ENCODE assay signal across 2 cellular contexts in the genomic region with DNA sequence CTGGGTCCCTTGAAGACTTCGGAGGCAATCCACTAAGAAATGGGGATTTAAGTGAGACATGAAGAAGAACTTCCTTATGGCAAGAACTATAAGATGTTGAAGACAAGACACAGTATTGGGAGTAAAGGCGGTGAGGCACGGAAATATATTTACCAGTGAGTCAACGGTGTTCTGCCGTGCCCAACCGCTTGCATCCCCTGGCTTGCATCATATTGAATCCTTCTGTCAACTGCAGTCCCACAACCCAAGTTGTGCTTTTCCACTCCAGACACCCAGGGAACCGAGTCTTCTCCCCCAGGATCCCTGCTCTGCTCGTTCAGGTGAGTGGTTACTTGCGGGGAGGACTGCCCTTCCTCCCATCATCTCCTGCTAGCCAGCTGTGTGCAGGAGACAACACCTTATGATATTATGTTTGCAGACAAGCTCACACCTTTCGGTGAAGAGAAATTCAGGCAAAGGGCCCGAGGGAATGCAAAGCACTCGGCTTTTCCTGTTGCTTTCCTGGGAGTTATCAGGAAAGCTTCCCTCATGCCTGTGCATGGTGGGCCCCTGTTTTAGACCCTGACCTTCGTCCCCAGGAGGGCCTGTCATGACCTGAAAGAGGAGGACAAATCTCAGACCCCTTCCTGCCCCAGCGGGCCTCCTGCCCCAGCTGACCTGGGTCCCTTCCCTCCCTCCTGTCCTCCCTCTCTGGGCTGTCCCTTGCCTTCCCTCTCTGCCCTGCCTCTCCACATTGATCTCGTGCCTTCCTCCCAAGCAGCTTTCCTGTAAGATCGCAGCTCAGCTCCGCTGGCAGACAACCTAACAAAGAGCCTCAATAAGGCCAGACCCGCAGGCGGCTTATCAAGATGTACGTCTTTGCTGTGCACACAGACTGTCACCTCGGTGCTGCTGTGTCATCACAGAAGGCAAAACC.
TF ChIP-seq lines count a peak whose summit lies in the region.

No MANE protein-coding gene starts in this region.

TF ChIP-seq in SK-N-SH, 30 proteins besides CTCF, POLR2A, EP300 and RAD21:
- peak; percentile 48 for TF ChIP-seq GATA2 (CRISPR knock-in tag; IDR thresholded peaks at IDR 0.05)
- no peak for TF ChIP-seq FOSL2 (IDR thresholded peaks at IDR 0.05; ENCODE audit: borderline replicate concordance, low read depth)

TF ChIP-seq in SK-N-SH treated with all-trans-retinoic acid at 6 μM for 48 hours, 23 proteins besides CTCF, POLR2A, EP300 and RAD21:
- TF ChIP-seq TOX (CRISPR knock-in tag; IDR thresholded peaks at IDR 0.05; ENCODE audit: borderline replicate concordance): no peak
- TF ChIP-seq ZNF8 (CRISPR knock-in tag; IDR thresholded peaks at IDR 0.05): no peak
- TF ChIP-seq, protein P1, sequence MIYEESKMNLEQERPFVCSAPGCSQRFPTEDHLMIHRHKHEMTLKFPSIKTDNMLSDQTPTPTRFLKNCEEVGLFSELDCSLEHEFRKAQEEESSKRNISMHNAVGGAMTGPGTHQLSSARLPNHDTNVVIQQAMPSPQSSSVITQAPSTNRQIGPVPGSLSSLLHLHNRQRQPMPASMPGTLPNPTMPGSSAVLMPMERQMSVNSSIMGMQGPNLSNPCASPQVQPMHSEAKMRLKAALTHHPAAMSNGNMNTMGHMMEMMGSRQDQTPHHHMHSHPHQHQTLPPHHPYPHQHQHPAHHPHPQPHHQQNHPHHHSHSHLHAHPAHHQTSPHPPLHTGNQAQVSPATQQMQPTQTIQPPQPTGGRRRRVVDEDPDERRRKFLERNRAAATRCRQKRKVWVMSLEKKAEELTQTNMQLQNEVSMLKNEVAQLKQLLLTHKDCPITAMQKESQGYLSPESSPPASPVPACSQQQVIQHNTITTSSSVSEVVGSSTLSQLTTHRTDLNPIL (CRISPR knock-in tag; IDR thresholded peaks at IDR 0.05; ENCODE audit: low read depth): no peak
- no peak for TF ChIP-seq ZNF565 (CRISPR knock-in tag; conservative IDR thresholded peaks at IDR 0.05; ENCODE audit: low read depth)
- no peak for TF ChIP-seq ISL1 (CRISPR knock-in tag; IDR thresholded peaks at IDR 0.05)
- TF ChIP-seq, protein P2, sequence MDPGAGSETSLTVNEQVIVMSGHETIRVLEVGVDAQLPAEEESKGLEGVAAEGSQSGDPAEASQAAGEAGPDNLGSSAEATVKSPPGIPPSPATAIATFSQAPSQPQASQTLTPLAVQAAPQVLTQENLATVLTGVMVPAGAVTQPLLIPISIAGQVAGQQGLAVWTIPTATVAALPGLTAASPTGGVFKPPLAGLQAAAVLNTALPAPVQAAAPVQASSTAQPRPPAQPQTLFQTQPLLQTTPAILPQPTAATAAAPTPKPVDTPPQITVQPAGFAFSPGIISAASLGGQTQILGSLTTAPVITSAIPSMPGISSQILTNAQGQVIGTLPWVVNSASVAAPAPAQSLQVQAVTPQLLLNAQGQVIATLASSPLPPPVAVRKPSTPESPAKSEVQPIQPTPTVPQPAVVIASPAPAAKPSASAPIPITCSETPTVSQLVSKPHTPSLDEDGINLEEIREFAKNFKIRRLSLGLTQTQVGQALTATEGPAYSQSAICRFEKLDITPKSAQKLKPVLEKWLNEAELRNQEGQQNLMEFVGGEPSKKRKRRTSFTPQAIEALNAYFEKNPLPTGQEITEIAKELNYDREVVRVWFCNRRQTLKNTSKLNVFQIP (CRISPR knock-in tag; IDR thresholded peaks at IDR 0.05; ENCODE audit: borderline replicate concordance, low read depth): no peak
- TF ChIP-seq PPARA (CRISPR knock-in tag; IDR thresholded peaks at IDR 0.05; ENCODE audit: borderline replicate concordance): no peak
- no peak for TF ChIP-seq ESRRG (CRISPR knock-in tag; IDR thresholded peaks at IDR 0.05)
- TF ChIP-seq GLIS3 (CRISPR knock-in tag; IDR thresholded peaks at IDR 0.05): no peak
- no peak for TF ChIP-seq ZFP3 (CRISPR knock-in tag; IDR thresholded peaks at IDR 0.05)
- TF ChIP-seq, protein P3, sequence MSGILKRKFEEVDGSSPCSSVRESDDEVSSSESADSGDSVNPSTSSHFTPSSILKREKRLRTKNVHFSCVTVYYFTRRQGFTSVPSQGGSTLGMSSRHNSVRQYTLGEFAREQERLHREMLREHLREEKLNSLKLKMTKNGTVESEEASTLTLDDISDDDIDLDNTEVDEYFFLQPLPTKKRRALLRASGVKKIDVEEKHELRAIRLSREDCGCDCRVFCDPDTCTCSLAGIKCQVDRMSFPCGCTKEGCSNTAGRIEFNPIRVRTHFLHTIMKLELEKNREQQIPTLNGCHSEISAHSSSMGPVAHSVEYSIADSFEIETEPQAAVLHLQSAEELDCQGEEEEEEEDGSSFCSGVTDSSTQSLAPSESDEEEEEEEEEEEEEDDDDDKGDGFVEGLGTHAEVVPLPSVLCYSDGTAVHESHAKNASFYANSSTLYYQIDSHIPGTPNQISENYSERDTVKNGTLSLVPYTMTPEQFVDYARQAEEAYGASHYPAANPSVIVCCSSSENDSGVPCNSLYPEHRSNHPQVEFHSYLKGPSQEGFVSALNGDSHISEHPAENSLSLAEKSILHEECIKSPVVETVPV (CRISPR knock-in tag; IDR thresholded peaks at IDR 0.05): no peak
- TF ChIP-seq CSDC2 (CRISPR knock-in tag; IDR thresholded peaks at IDR 0.05): no peak
- TF ChIP-seq BACH2 (CRISPR knock-in tag; IDR thresholded peaks at IDR 0.05; ENCODE audit: borderline replicate concordance): no peak
- no peak for TF ChIP-seq ARNTL (CRISPR knock-in tag; IDR thresholded peaks at IDR 0.05; ENCODE audit: borderline replicate concordance, low read depth)
- TF ChIP-seq SNAI2 (CRISPR knock-in tag; IDR thresholded peaks at IDR 0.05): no peak
- TF ChIP-seq PATZ1 (CRISPR knock-in tag; IDR thresholded peaks at IDR 0.05; ENCODE audit: borderline replicate concordance): no peak
- no peak for TF ChIP-seq ZC3H10 (CRISPR knock-in tag; IDR thresholded peaks at IDR 0.05)
- no peak for TF ChIP-seq RARB (CRISPR knock-in tag; IDR thresholded peaks at IDR 0.05)
- no peak for TF ChIP-seq TCF4 (CRISPR knock-in tag; IDR thresholded peaks at IDR 0.05; ENCODE audit: borderline replicate concordance)
